ENCODE assay signal across 18 cellular contexts in genomic region chr11:13782395-13783080, GRCh38.
A peak's percentile ranks its signal among the peaks of the same experiment; 100 is the strongest.
DNase-seq lines count a peak whose midpoint lies in the region; ATAC-seq, FAIRE-seq and TF ChIP-seq lines count a peak whose summit lies in the region.
"Had no signal": no experiment of that assay in that cellular context is flagged by ENCODE, and none has a peak within 500 bp of the region (broad histone marks: within the 10 kb centered on the region; RNA-seq: fewer than 3 reads in every experiment).

No MANE protein-coding gene starts in this region.

- ATAC-seq in right lobe of liver = peak; percentile 20 to 63 (median 36)
- no peak for ATAC-seq in HepG2
- peak; percentile 65 for ATAC-seq in mucosa of descending colon
- no peak for ATAC-seq in GM21717 (IDR thresholded peaks at IDR 0.05; ENCODE audit: unreplicated experiment)

- in situ Hi-C loops in HepG2 (cut with HindIII; ENCODE audit: extremely low pct_ligation_motif_present, low pct_unique_long_range_greater_than_20kb) = no loop called here

- H3K9me3 ChIP-seq in right lobe of liver (no peaks in the 10 kb centered on the region), HepG2 (ENCODE audit: low read length) (no peaks in the 10 kb centered on the region), mucosa of descending colon (no peaks in the 10 kb centered on the region)
- H3K9me3 ChIP-seq: SK-N-SH had no signal

- POLR2A ChIA-PET in HepG2 (lab: Yijun Ruan, JAX) = no interaction called here

- TF ChIP-seq POLR2A in right lobe of liver (IDR thresholded peaks at IDR 0.05) (no peak), HepG2 (IDR thresholded peaks at IDR 0.05; ENCODE audit: insufficient read depth in 1 of 2, low read depth in 2 of 2, low read length in 2 of 2) (no peak)

- H3K4me3 ChIP-seq in right lobe of liver (no peak overlapping the region), HepG2 (replicated peaks in 1 of 3; ENCODE audit: insufficient read depth in 1 of 3, low read depth in 2 of 3, low read length in 3 of 3) (no peak overlapping the region), bronchial epithelial cell (ENCODE audit: low read depth, low read length) (no peak overlapping the region), mucosa of descending colon (no peak overlapping the region)

- H3K4me1 ChIP-seq in right lobe of liver (no peaks in the 10 kb centered on the region), HepG2 (ENCODE audit: insufficient read depth, low read length) (0 out of 2 replicates have a peak, but pooled peaks cover 6% of the 10 kb centered on the region), mucosa of descending colon (ENCODE audit: low read depth) (no peaks in the 10 kb centered on the region)

- no peaks in the 10 kb centered on the region for H3K4me1 Mint-ChIP-seq in T-helper 2 cell treated with Interferon-gamma antibody and Interleukin-4, amounts not matched to agents 5 μg/mL and 100 μg/mL, for 36 hours (ENCODE audit: low read depth)

- H3K4me3 Mint-ChIP-seq in T-helper 2 cell treated with Interferon-gamma antibody and Interleukin-4, amounts not matched to agents 5 μg/mL and 100 μg/mL, for 36 hours = no peak overlapping the region
- H3K4me3 Mint-ChIP-seq: H9 had no signal

- peaks cover 18% of the 10 kb centered on the region for H3K27me3 Mint-ChIP-seq in T-helper 2 cell treated with Interferon-gamma antibody and Interleukin-4, amounts not matched to agents 5 μg/mL and 100 μg/mL, for 36 hours (ENCODE audit: low read depth)

- H3K36me3 ChIP-seq in right lobe of liver (no peaks in the 10 kb centered on the region), HepG2 (replicated peaks in 1 of 2; ENCODE audit: control insufficient read depth in 1 of 2, insufficient read depth in 2 of 2, low read length in 2 of 2) (no peaks in the 10 kb centered on the region), bronchial epithelial cell (ENCODE audit: control insufficient read depth, insufficient read depth, low read length) (no peaks in the 10 kb centered on the region), mucosa of descending colon (ENCODE audit: low read depth) (no peaks in the 10 kb centered on the region)

- CTCF ChIA-PET in HepG2 (lab: Yijun Ruan, JAX; ENCODE audit: low intra/inter-chr PET ratio, low total read pairs) = no interaction called here

- DNase-seq in right lobe of liver = no peak
- no peak for DNase-seq in HepG2 (ENCODE audit: low spot score)
- no peak for DNase-seq in bronchial epithelial cell (ENCODE audit: low read depth)
- DNase-seq in mucosa of descending colon = peak in 1 of 3 donors; percentile 16
- DNase-seq in activated effector memory CD4-positive, alpha-beta T cell treated with anti-CD3 and anti-CD28 coated beads, Interleukin-2, amount 50 U/mL, for 16 hours = no peak
- DNase-seq in T-helper 2 cell treated with Interferon-gamma antibody and Interleukin-4, amounts not matched to agents 5 μg/mL and 100 μg/mL, for 36 hours (ENCODE audit: low spot score) = no peak
- no peak for DNase-seq in pons (ENCODE audit: low spot score)
- DNase-seq: C1 segment of cervical spinal cord, COR-L47, H9, NCI-H1417, NCI-H187 treated with DMSO at 0.1 percent for 48 hours, NCI-H2171 treated with DMSO at 0.1 percent for 48 hours, NCI-H510A, Right ventricle myocardium superior, SK-N-SH had no signal

- FAIRE-seq in HepG2 (lab: Jason Lieb, UNC) = no peak
- FAIRE-seq in bronchial epithelial cell (lab: Jason Lieb, UNC) = peak; percentile 13
- FAIRE-seq: RCC 7860 had no signal

- H3K79me2 ChIP-seq in HepG2 (ENCODE audit: insufficient read depth, low read length) = no peaks in the 10 kb centered on the region

- no peaks in the 10 kb centered on the region for H3K36me3 Mint-ChIP-seq in T-helper 2 cell treated with Interferon-gamma antibody and Interleukin-4, amounts not matched to agents 5 μg/mL and 100 μg/mL, for 36 hours (ENCODE audit: low read depth)

- H3K4me2 ChIP-seq in HepG2 (ENCODE audit: low read depth, low read length) = no peak overlapping the region
- H3K4me2 ChIP-seq: SK-N-SH had no signal

- BruUV-seq in HepG2 (replicated peaks; lab: Mats Ljungman, UMichigan) = no TSS peak

- intact Hi-C loops in right lobe of liver (cut with DNase I) = no loop called here
- intact Hi-C loops in HepG2 (cut with micrococcal nuclease; ENCODE audit: unreplicated experiment) = no loop called here
- intact Hi-C loops in mucosa of descending colon (cut with DNase I, micrococcal nuclease) = loop anchor here in 1 of 2 donors (10.0 kb wide), 1 partner anchor 462 kb away; no protein-coding TSS in a partner anchor

- H3K27ac ChIP-seq in right lobe of liver (no peak overlapping the region), HepG2 (ENCODE audit: extremely low read length, insufficient read depth, low read length) (no peak overlapping the region)

- TF ChIP-seq RAD21 in HepG2 (CRISPR knock-in tag; IDR thresholded peaks at IDR 0.05) = no peak

- no peaks in the 10 kb centered on the region for H3K9me3 Mint-ChIP-seq in T-helper 2 cell treated with Interferon-gamma antibody and Interleukin-4, amounts not matched to agents 5 μg/mL and 100 μg/mL, for 36 hours
- H3K9me3 Mint-ChIP-seq: H9 had no signal

- H3K27ac Mint-ChIP-seq in T-helper 2 cell treated with Interferon-gamma antibody and Interleukin-4, amounts not matched to agents 5 μg/mL and 100 μg/mL, for 36 hours = no peak overlapping the region

- 56% methylated on average over 4 of the region's 8 CpGs for WGBS in right lobe of liver (ENCODE audit: insufficient coverage, low coverage, low lambda C conversion rate, missing lambda C conversion rate)
- 12% methylated on average over 8 of the region's 8 CpGs for WGBS in HepG2 (ENCODE audit: low lambda C conversion rate)

- H3K27me3 ChIP-seq in right lobe of liver = no peaks in the 10 kb centered on the region
- peaks cover 0 to 3% of the 10 kb centered on the region in 2 experiments; a peak in 1 of 5 replicates for H3K27me3 ChIP-seq in HepG2 (ENCODE audit: control insufficient read depth in 1 of 2, insufficient read depth in 2 of 2, low read length in 2 of 2)
- peaks cover 5% of the 10 kb centered on the region for H3K27me3 ChIP-seq in bronchial epithelial cell (ENCODE audit: control insufficient read depth, insufficient read depth, low read length)

- H3K9ac ChIP-seq in HepG2 (ENCODE audit: insufficient read depth, low read depth, low read length) = no peak overlapping the region
- H3K9ac ChIP-seq: SK-N-SH had no signal

- TF ChIP-seq EP300 in HepG2 (IDR thresholded peaks at IDR 0.05; ENCODE audit: low read depth in 2 of 2, low read length in 2 of 2) (no peak), HepG2 (CRISPR knock-in tag; IDR thresholded peaks at IDR 0.05; ENCODE audit: borderline replicate concordance) (no peak)

- no peak for TF ChIP-seq CTCF in right lobe of liver (IDR thresholded peaks at IDR 0.05)
- TF ChIP-seq CTCF in HepG2 (CRISPR knock-in tag; IDR thresholded peaks at IDR 0.05) = no peak
- TF ChIP-seq CTCF in bronchial epithelial cell (IDR thresholded peaks at IDR 0.05; ENCODE audit: insufficient read depth, low read length, severe bottlenecking) = no peak
- TF ChIP-seq CTCF in mucosa of descending colon (IDR thresholded peaks at IDR 0.05) = no peak

- no peaks in the 10 kb centered on the region for H4K20me1 ChIP-seq in HepG2 (ENCODE audit: insufficient read depth, low read length)

- H2AFZ ChIP-seq in HepG2 (ENCODE audit: low read length) = no peak overlapping the region

TF ChIP-seq in HepG2, 621 proteins besides CTCF, POLR2A, EP300 and RAD21 (continues in another document):
- TF ChIP-seq ELF4 (CRISPR knock-in tag; IDR thresholded peaks at IDR 0.05; ENCODE audit: borderline replicate concordance) = no peak
- no peak for TF ChIP-seq ZNF567 (CRISPR knock-in tag; IDR thresholded peaks at IDR 0.05; ENCODE audit: borderline replicate concordance)
- no peak for TF ChIP-seq BORCS8-MEF2B (CRISPR knock-in tag; IDR thresholded peaks at IDR 0.05)
- no peak for TF ChIP-seq ELF1 (CRISPR knock-in tag; IDR thresholded peaks at IDR 0.05)
- no peak for TF ChIP-seq REPIN1 (CRISPR knock-in tag; IDR thresholded peaks at IDR 0.05; ENCODE audit: borderline replicate concordance, low read depth)
- no peak for TF ChIP-seq ARID3A (IDR thresholded peaks at IDR 0.05; ENCODE audit: low read depth, low read length)
- TF ChIP-seq ZNF678 (CRISPR knock-in tag; IDR thresholded peaks at IDR 0.05) = no peak
- TF ChIP-seq LRRFIP1 (CRISPR knock-in tag; conservative IDR thresholded peaks at IDR 0.05) = no peak

Comparison
In these comparisons a context has a peak if more than half of its experiments do, and no peak if none do; other contexts are left out.
1. ATAC-seq: peak in right lobe of liver (4 of 4) and mucosa of descending colon (single experiment); none in HepG2 (single experiment) and GM21717 (single experiment).